In genomic region chr6:101000334-101000733, GRCh38 we compare ENCODE assay signal across 23 cellular contexts.
DNase-seq lines count a peak whose midpoint lies in the region; ATAC-seq and TF ChIP-seq lines count a peak whose summit lies in the region.
"Had no signal": no experiment of that assay in that cellular context is flagged by ENCODE, and none has a peak within 500 bp of the region (broad histone marks: within the 10 kb centered on the region; RNA-seq: fewer than 3 reads in every experiment).

No MANE protein-coding gene starts in this region.

- H3K9me3 ChIP-seq in upper lobe of right lung: no peaks in the 10 kb centered on the region
- H3K9me3 ChIP-seq: colonic mucosa, upper lobe of left lung had no signal

- no peak overlapping the region for H3K27ac ChIP-seq in upper lobe of right lung
- H3K27ac ChIP-seq: colonic mucosa, GM23248, parathyroid adenoma, skin epidermis, upper lobe of left lung had no signal

- ATAC-seq in Right ventricle myocardium superior (ENCODE audit: poor library complexity) (peak; percentile 63), Right ventricle myocardium inferior (no peak), upper lobe of right lung (peak; percentile 79), HG02973 (IDR thresholded peaks at IDR 0.05; ENCODE audit: unreplicated experiment) (no peak)
- ATAC-seq: stimulated activated naive B cell treated with anti-CD40 and anti-IgM and Interleukin-4, amounts not matched to agents 10 μg/mL and 1 μg/mL and 100 μg/mL, for 72 hours had no signal

- no peaks in the 10 kb centered on the region for H3K27me3 ChIP-seq in upper lobe of right lung
- H3K27me3 ChIP-seq: colonic mucosa, upper lobe of left lung had no signal

- no peaks in the 10 kb centered on the region for H3K36me3 ChIP-seq in upper lobe of right lung
- H3K36me3 ChIP-seq: colonic mucosa, upper lobe of left lung had no signal

- no peak for DNase-seq in Right ventricle myocardium superior
- no peak for DNase-seq in Right ventricle myocardium inferior (ENCODE audit: missing footprints)
- peak; percentile 11 for DNase-seq in NCI-H69 (lab: John Stamatoyannopoulos, UW)
- peak; percentile 87 for DNase-seq in epithelial cell of esophagus (ENCODE audit: low read depth)
- DNase-seq in upper lobe of right lung: no peak
- DNase-seq in occipital lobe (lab: John Stamatoyannopoulos, UW): no peak
- DNase-seq in SHP77 treated with DMSO at 0.1 percent for 48 hours (lab: John Stamatoyannopoulos, UW): no peak
- DNase-seq: ACHN; activated gamma-delta T cell; aorta; CD4-positive, alpha-beta T cell; colonic mucosa; GM23248; islet precursor cell; MM.1S; NCI-H524 treated with DMSO at 0.1 percent for 48 hours; RPMI8226; stimulated activated naive B cell treated with anti-CD40 and anti-IgM and Interleukin-4, amounts not matched to agents 10 μg/mL and 1 μg/mL and 100 μg/mL, for 72 hours; T-helper 2 cell had no signal

- no peaks in the 10 kb centered on the region for H3K4me1 ChIP-seq in upper lobe of right lung
- H3K4me1 ChIP-seq: colonic mucosa, parathyroid adenoma, upper lobe of left lung had no signal

- intact Hi-C loops in Right ventricle myocardium superior (cut with DNase I): no loop called here
- intact Hi-C loops in Right ventricle myocardium inferior (cut with DNase I): no loop called here
- intact Hi-C loops in upper lobe of right lung (cut with DNase I): no loop called here

- H3K4me3 ChIP-seq in epithelial cell of esophagus (ENCODE audit: low read length) (no peak overlapping the region), upper lobe of right lung (no peak overlapping the region)
- H3K4me3 ChIP-seq: colonic mucosa, GM23248, skin epidermis, upper lobe of left lung had no signal

- TF ChIP-seq CTCF in epithelial cell of esophagus (IDR thresholded peaks at IDR 0.05; ENCODE audit: insufficient read depth, low read depth, low read length, missing control alignments) (no peak), upper lobe of right lung (IDR thresholded peaks at IDR 0.05) (no peak)

Comparison
In these comparisons a context has a peak if more than half of its experiments do, and no peak if none do; other contexts are left out.
1. ATAC-seq: peak in Right ventricle myocardium superior (single experiment) and upper lobe of right lung (single experiment); none in Right ventricle myocardium inferior (single experiment) and HG02973 (single experiment).
2. DNase-seq: peak in NCI-H69 (single experiment) and epithelial cell of esophagus (single experiment); none in Right ventricle myocardium superior (single experiment), Right ventricle myocardium inferior (single experiment), upper lobe of right lung (single experiment), occipital lobe (single experiment) and SHP77 treated with DMSO at 0.1 percent for 48 hours (single experiment).